In genomic region chr18:25231327-25231691, GRCh38 we compare ENCODE assay signal across 13 cellular contexts.
DNase-seq lines count a peak whose midpoint lies in the region; ATAC-seq and TF ChIP-seq lines count a peak whose summit lies in the region.
"Had no signal": no experiment of that assay in that cellular context is flagged by ENCODE, and none has a peak within 500 bp of the region (broad histone marks: within the 10 kb centered on the region; RNA-seq: fewer than 3 reads in every experiment).

No MANE protein-coding gene starts in this region.

- H3K27me3 Mint-ChIP-seq in glutamatergic neuron (ENCODE audit: unreplicated experiment), result no peaks in the 10 kb centered on the region
- peaks cover 4% of the 10 kb centered on the region for H3K27me3 Mint-ChIP-seq in T-helper 2 cell treated with Interferon-gamma antibody and Interleukin-4, amounts not matched to agents 5 μg/mL and 100 μg/mL, for 36 hours (ENCODE audit: low read depth)

- H3K9me3 Mint-ChIP-seq in glutamatergic neuron (ENCODE audit: unreplicated experiment), result peaks cover 3% of the 10 kb centered on the region
- no peaks in the 10 kb centered on the region for H3K9me3 Mint-ChIP-seq in T-helper 2 cell treated with Interferon-gamma antibody and Interleukin-4, amounts not matched to agents 5 μg/mL and 100 μg/mL, for 36 hours
- H3K9me3 Mint-ChIP-seq: activated naive CD8-positive, alpha-beta T cell treated with anti-CD3 and anti-CD28 coated beads, Interleukin-2, amount 10 ng/mL, durations not matched to agents 7 days and 5 days had no signal

- H3K27me3 ChIP-seq in SJCRH30, result no peaks in the 10 kb centered on the region
- H3K27me3 ChIP-seq: BLaER1 treated with 17β-estradiol and CSF1 and Interleukin-3, amounts not matched to agents 10 nM and 100 nM had no signal

- no peaks in the 10 kb centered on the region for H3K9me3 ChIP-seq in SJCRH30 (replicated peaks)
- H3K9me3 ChIP-seq: BLaER1 treated with 17β-estradiol and CSF1 and Interleukin-3, amounts not matched to agents 10 nM and 100 nM had no signal

- peak; percentile 41 for ATAC-seq in sciatic nerve
- no peak for ATAC-seq in HG03442 (IDR thresholded peaks at IDR 0.05; ENCODE audit: unreplicated experiment)
- no peak for ATAC-seq in GM19463 (IDR thresholded peaks at IDR 0.05; ENCODE audit: unreplicated experiment)

- peaks cover 38% of the 10 kb centered on the region for H3K4me1 Mint-ChIP-seq in glutamatergic neuron (ENCODE audit: low read depth, unreplicated experiment)
- H3K4me1 Mint-ChIP-seq in T-helper 2 cell treated with Interferon-gamma antibody and Interleukin-4, amounts not matched to agents 5 μg/mL and 100 μg/mL, for 36 hours (ENCODE audit: low read depth), result no peaks in the 10 kb centered on the region
- H3K4me1 Mint-ChIP-seq: activated naive CD8-positive, alpha-beta T cell treated with anti-CD3 and anti-CD28 coated beads, Interleukin-2, amount 10 ng/mL, durations not matched to agents 7 days and 5 days had no signal

- peak overlapping the region; percentile 22 for H3K4me3 Mint-ChIP-seq in glutamatergic neuron (ENCODE audit: unreplicated experiment)
- H3K4me3 Mint-ChIP-seq in T-helper 2 cell treated with Interferon-gamma antibody and Interleukin-4, amounts not matched to agents 5 μg/mL and 100 μg/mL, for 36 hours, result no peak overlapping the region
- H3K4me3 Mint-ChIP-seq: activated naive CD8-positive, alpha-beta T cell treated with anti-CD3 and anti-CD28 coated beads, Interleukin-2, amount 10 ng/mL, durations not matched to agents 7 days and 5 days had no signal

- H3K36me3 Mint-ChIP-seq in glutamatergic neuron (ENCODE audit: unreplicated experiment), result no peaks in the 10 kb centered on the region
- no peaks in the 10 kb centered on the region for H3K36me3 Mint-ChIP-seq in T-helper 2 cell treated with Interferon-gamma antibody and Interleukin-4, amounts not matched to agents 5 μg/mL and 100 μg/mL, for 36 hours (ENCODE audit: low read depth)
- H3K36me3 Mint-ChIP-seq: activated naive CD8-positive, alpha-beta T cell treated with anti-CD3 and anti-CD28 coated beads, Interleukin-2, amount 10 ng/mL, durations not matched to agents 7 days and 5 days had no signal

- peaks cover 7% of the 10 kb centered on the region for H3K4me1 ChIP-seq in SJCRH30
- H3K4me1 ChIP-seq: BLaER1 treated with 17β-estradiol and CSF1 and Interleukin-3, amounts not matched to agents 10 nM and 100 nM had no signal

- H3K27ac ChIP-seq in SJCRH30, result peak overlapping the region; percentile 59
- H3K27ac ChIP-seq: BLaER1 treated with 17β-estradiol and CSF1 and Interleukin-3, amounts not matched to agents 10 nM and 100 nM had no signal

- DNase-seq in G401 (ENCODE audit: low spot score) (peak; percentile 98), SJCRH30 (peak in 1 of 2 experiments; percentile 45), glutamatergic neuron (no peak), sciatic nerve (ENCODE audit: low spot score) (no peak), HCEC 1CT (no peak)
- DNase-seq in T-helper 2 cell treated with Interferon-gamma antibody and Interleukin-4, amounts not matched to agents 5 μg/mL and 100 μg/mL, for 36 hours (ENCODE audit: low spot score), result no peak
- DNase-seq: activated CD4-positive, alpha-beta T cell treated with anti-CD3 and anti-CD28 coated beads, Interleukin-2, amount 50 U/mL, for 48 hours; activated naive CD8-positive, alpha-beta T cell treated with anti-CD3 and anti-CD28 coated beads, Interleukin-2, amount 10 ng/mL, durations not matched to agents 7 days and 5 days; kidney glomerular epithelial cell; NCI-H2227 treated with DMSO at 0.1 percent for 48 hours had no signal

- TF ChIP-seq CTCF in glutamatergic neuron (IDR thresholded peaks at IDR 0.05; ENCODE audit: partially characterized antibody, unreplicated experiment), result no peak

- intact Hi-C loops in sciatic nerve (cut with DNase I), result no loop called here

- peak overlapping the region; percentile 92 for H3K27ac Mint-ChIP-seq in glutamatergic neuron (ENCODE audit: unreplicated experiment)
- no peak overlapping the region for H3K27ac Mint-ChIP-seq in T-helper 2 cell treated with Interferon-gamma antibody and Interleukin-4, amounts not matched to agents 5 μg/mL and 100 μg/mL, for 36 hours
- H3K27ac Mint-ChIP-seq: activated naive CD8-positive, alpha-beta T cell treated with anti-CD3 and anti-CD28 coated beads, Interleukin-2, amount 10 ng/mL, durations not matched to agents 7 days and 5 days had no signal

- H3K4me3 ChIP-seq in SJCRH30, result peak overlapping the region; percentile 33
- H3K4me3 ChIP-seq: BLaER1 treated with 17β-estradiol and CSF1 and Interleukin-3, amounts not matched to agents 10 nM and 100 nM had no signal

- in situ Hi-C loops in G401 (cut with HindIII; ENCODE audit: low sequenced_read_pairs), result no loop called here

- H3K36me3 ChIP-seq in SJCRH30, result peaks cover 9% of the 10 kb centered on the region; the same call in 1 of the 2 replicates
- H3K36me3 ChIP-seq: BLaER1 treated with 17β-estradiol and CSF1 and Interleukin-3, amounts not matched to agents 10 nM and 100 nM had no signal
